ENCODE assay signal across 8 cellular contexts in genomic region chr19:8240274-8241229, GRCh38.
DNase-seq lines count a peak whose midpoint lies in the region; ATAC-seq lines count a peak whose summit lies in the region.

No MANE protein-coding gene starts in this region.

- ATAC-seq in GM18519 (IDR thresholded peaks at IDR 0.05; ENCODE audit: low FRiP score, unreplicated experiment), result no peak

- DNase-seq in CMK (ENCODE audit: low read depth) (peak; percentile 85), GOT3 (lab: John Stamatoyannopoulos, UW) (peak; percentile 60), NCI-H2227 treated with DMSO at 0.1 percent for 48 hours (lab: John Stamatoyannopoulos, UW) (peak; percentile 70), epidermal melanocyte (ENCODE audit: insufficient read length, low spot score) (peak; percentile 90), midbrain (lab: John Stamatoyannopoulos, UW) (peak; percentile 85)
- DNase-seq in activated CD8-positive, alpha-beta memory T cell treated with anti-CD3 and anti-CD28 coated beads, Interleukin-2, amount 50 U/mL, for 4 hours, result peak; percentile 44
- DNase-seq in stimulated activated CD8-positive, alpha-beta memory T cell treated with anti-CD3 and anti-CD28 coated beads, Interleukin-4, amount 100 ng/mL, for 4 hours (ENCODE audit: low read depth in 2 of 2, low spot score in 1 of 2), result peak; percentile 15 to 46

Comparison
In these comparisons a context has a peak if more than half of its experiments do, and no peak if none do; other contexts are left out.
1. DNase-seq: peak in every context shown above with its lines; median percentile 90 in epidermal melanocyte; 85 in CMK; 85 in midbrain; 70 in NCI-H2227 treated with DMSO at 0.1 percent for 48 hours; 60 in GOT3; 44 in activated CD8-positive, alpha-beta memory T cell treated with anti-CD3 and anti-CD28 coated beads, Interleukin-2, amount 50 U/mL, for 4 hours; 30 in stimulated activated CD8-positive, alpha-beta memory T cell treated with anti-CD3 and anti-CD28 coated beads, Interleukin-4, amount 100 ng/mL, for 4 hours.